In genomic region chr6:89432875-89433636, GRCh38 we compare ENCODE assay signal across 2 cellular contexts.
TF ChIP-seq lines count a peak whose summit lies in the region.

ANKRD6 (plus strand) TSS chr6:89433152; CDS start chr6:89566977, 133,825 bp downstream.

TF ChIP-seq in HEK293, 187 proteins besides CTCF, POLR2A, EP300 and RAD21 (continued from another document and continues in another):
- TF ChIP-seq ZNF692 (tag by site-specific recombination; IDR thresholded peaks at IDR 0.05) (peak; percentile 90), ZFHX2 (tag by site-specific recombination; conservative IDR thresholded peaks at IDR 0.05) (peak; percentile 94), PATZ1 (tag by site-specific recombination; IDR thresholded peaks at IDR 0.05) (peak; percentile 78), KLF8 (tag by site-specific recombination; IDR thresholded peaks at IDR 0.05) (0 out of 2 replicates have a peak, but pooled peaks have one; percentile 18), ZNF423 (tag by site-specific recombination; IDR thresholded peaks at IDR 0.05) (no peak; the same call in 1 of the 2 replicates), ZNF785 (tag by site-specific recombination; IDR thresholded peaks at IDR 0.05) (peak; percentile 76; the same call in 1 of the 2 replicates), KLF1 (tag by site-specific recombination; IDR thresholded peaks at IDR 0.05) (peak; percentile 43; the same call in 1 of the 2 replicates), ZNF398 (tag by site-specific recombination; IDR thresholded peaks at IDR 0.05) (0 out of 2 replicates have a peak, but pooled peaks have one; percentile 18), ZSCAN30 (tag by site-specific recombination; IDR thresholded peaks at IDR 0.05) (peak; percentile 62; the same call in 1 of the 2 replicates), ZBTB11 (tag by site-specific recombination; conservative IDR thresholded peaks at IDR 0.05; ENCODE audit: low read depth) (no peak), ZNF169 (tag by site-specific recombination; IDR thresholded peaks at IDR 0.05) (no peak), ZFP69B (tag by site-specific recombination; IDR thresholded peaks at IDR 0.05) (peak; percentile 82), HOXC10 (CRISPR knock-in tag; IDR thresholded peaks at IDR 0.05) (peak; percentile 70; the same call in 1 of the 2 replicates), ZNF654 (tag by site-specific recombination; IDR thresholded peaks at IDR 0.05; ENCODE audit: low read depth) (peak; percentile 39), ZIC2 (tag by site-specific recombination; IDR thresholded peaks at IDR 0.05) (peak; percentile 87), EGR2 (tag by site-specific recombination; IDR thresholded peaks at IDR 0.05; ENCODE audit: low read depth) (peak; percentile 92), ZBTB26 (tag by site-specific recombination; optimal IDR thresholded peaks at IDR 0.05) (peak; percentile 58), ZNF596 (tag by site-specific recombination; IDR thresholded peaks at IDR 0.05) (peak; percentile 6; the same call in 1 of the 2 replicates)

TF ChIP-seq in GM12878, 131 proteins besides CTCF, POLR2A, EP300 and RAD21 (continued from another document and continues in another):
- peak; percentile 38; the same call in 1 of the 2 replicates for TF ChIP-seq BACH1 (IDR thresholded peaks at IDR 0.05; ENCODE audit: borderline replicate concordance)
- TF ChIP-seq ATF3 (IDR thresholded peaks at IDR 0.05; ENCODE audit: borderline replicate concordance, extremely low read depth, low read depth, low read length), result no peak
- TF ChIP-seq SMC3 (IDR thresholded peaks at IDR 0.05; ENCODE audit: borderline replicate concordance, low read length), result peak; percentile 56; the same call in 1 of the 2 replicates
- TF ChIP-seq SMARCA5 (IDR thresholded peaks at IDR 0.05), result peak; percentile 86
- no peak for TF ChIP-seq BCL11A (IDR thresholded peaks at IDR 0.05; ENCODE audit: low read depth, low read length)
- no peak for TF ChIP-seq HDGF (IDR thresholded peaks at IDR 0.05)
- peak; percentile 75 for TF ChIP-seq CHD2 (IDR thresholded peaks at IDR 0.05; ENCODE audit: borderline replicate concordance, low read depth, low read length)
- 0 out of 4 replicates have a peak, but pooled peaks have one; percentile 21 to 42 for TF ChIP-seq BHLHE40 (IDR thresholded peaks at IDR 0.05; ENCODE audit: borderline replicate concordance in 1 of 2, low read depth in 2 of 2, low read length in 1 of 2)
- TF ChIP-seq PBX3 (IDR thresholded peaks at IDR 0.05; ENCODE audit: insufficient replicate concordance, low read depth, low read length), result no peak
- TF ChIP-seq TAF1 (IDR thresholded peaks at IDR 0.05; ENCODE audit: borderline replicate concordance, low read depth, low read length), result no peak
- no peak for TF ChIP-seq NFYA (IDR thresholded peaks at IDR 0.05; ENCODE audit: borderline replicate concordance, low read depth, low read length)
- TF ChIP-seq NBN (IDR thresholded peaks at IDR 0.05), result no peak
- no peak for TF ChIP-seq PAX5 (IDR thresholded peaks at IDR 0.05; ENCODE audit: borderline replicate concordance, low read depth, low read length)
- no peak for TF ChIP-seq HSF1 (IDR thresholded peaks at IDR 0.05; ENCODE audit: low read depth, low read length)
- no peak for TF ChIP-seq HDAC2 (IDR thresholded peaks at IDR 0.05)
- TF ChIP-seq USF1 (IDR thresholded peaks at IDR 0.05; ENCODE audit: borderline replicate concordance, extremely low read length, insufficient read depth, low read depth, low read length), result no peak
- no peak for TF ChIP-seq TCF3 (IDR thresholded peaks at IDR 0.05; ENCODE audit: borderline replicate concordance, insufficient read depth, low read depth, low read length)
- TF ChIP-seq BMI1 (IDR thresholded peaks at IDR 0.05; ENCODE audit: borderline replicate concordance), result no peak
- no peak for TF ChIP-seq BCLAF1 (IDR thresholded peaks at IDR 0.05)
- TF ChIP-seq SIN3A (IDR thresholded peaks at IDR 0.05; ENCODE audit: low read depth, low read length), result no peak
- TF ChIP-seq MYC (IDR thresholded peaks at IDR 0.05; ENCODE audit: insufficient read depth, insufficient read length, insufficient replicate concordance, low read length, severe bottlenecking), result no peak
- TF ChIP-seq HCFC1 (IDR thresholded peaks at IDR 0.05; ENCODE audit: low read length), result no peak
- TF ChIP-seq YBX1 (IDR thresholded peaks at IDR 0.05), result no peak
- no peak for TF ChIP-seq ATF7 (IDR thresholded peaks at IDR 0.05; ENCODE audit: low read depth)
- no peak for TF ChIP-seq TCF12 (IDR thresholded peaks at IDR 0.05; ENCODE audit: low read depth, low read length)
- no peak for TF ChIP-seq PRDM15 (CRISPR knock-in tag; IDR thresholded peaks at IDR 0.05)
- TF ChIP-seq DPF2 (IDR thresholded peaks at IDR 0.05), result 0 out of 2 replicates have a peak, but pooled peaks have one; percentile 23
- peak; percentile 57; the same call in 1 of the 2 replicates for TF ChIP-seq RB1 (IDR thresholded peaks at IDR 0.05; ENCODE audit: borderline replicate concordance)
- no peak for TF ChIP-seq CUX1 (IDR thresholded peaks at IDR 0.05; ENCODE audit: insufficient replicate concordance, low read depth, low read length)
- TF ChIP-seq ZBTB11 (CRISPR knock-in tag; IDR thresholded peaks at IDR 0.05), result no peak
